1 cellular context compared by ENCODE assay signal in the genomic region with DNA sequence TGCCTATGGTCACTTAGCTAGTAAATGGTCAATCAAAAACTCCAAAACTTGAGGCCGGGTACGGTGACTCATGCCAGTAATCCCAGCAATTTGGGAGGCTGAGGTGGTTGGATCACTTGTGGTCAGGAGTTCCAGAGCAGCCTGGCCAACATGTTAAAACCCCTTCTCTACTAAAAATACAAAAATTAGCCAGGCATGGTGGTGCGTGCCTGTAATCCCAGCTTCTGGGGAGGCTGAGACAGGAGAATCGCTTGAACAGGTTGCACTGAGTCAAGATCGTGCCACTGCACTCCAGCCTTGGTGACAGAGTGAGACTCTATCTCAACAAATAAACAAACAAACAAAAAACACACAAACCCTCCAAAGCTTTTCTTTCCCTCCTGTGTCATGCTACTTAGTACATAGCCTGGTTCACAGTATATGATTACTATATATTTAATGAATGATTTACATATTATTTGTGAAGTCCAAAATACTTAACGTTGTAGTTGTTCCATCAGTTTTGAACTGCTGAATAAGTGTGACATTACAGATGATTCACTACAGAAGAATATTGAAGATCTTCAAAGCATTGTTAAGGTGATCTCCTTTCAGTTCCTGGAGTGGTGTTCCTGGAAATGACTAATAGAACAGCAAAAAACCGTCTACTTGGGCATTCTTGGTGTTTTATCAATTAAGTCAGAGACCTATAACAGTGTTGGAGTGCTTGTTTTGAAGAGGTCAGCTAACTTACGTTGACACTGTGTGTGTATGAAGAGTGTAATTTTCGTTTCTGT.
A peak's percentile ranks its signal among the peaks of the same experiment; 100 is the strongest.
TF ChIP-seq lines count a peak whose summit lies in the region.

No MANE protein-coding gene starts in this region.

TF ChIP-seq in K562, 482 proteins besides CTCF, POLR2A, EP300 and RAD21 (continued from another document):
- TF ChIP-seq CEBPG (CRISPR knock-in tag; IDR thresholded peaks at IDR 0.05) = no peak
- TF ChIP-seq CEBPG (tag; conservative IDR thresholded peaks at IDR 0.05 in 1 of 2, IDR thresholded peaks at IDR 0.05 in 1 of 2) = peak in 1 of 2 experiments; percentile 66; a peak in 1 of 4 replicates
- TF ChIP-seq JUND (IDR thresholded peaks at IDR 0.05; ENCODE audit: borderline replicate concordance, low read depth, low read length) = peak; percentile 63; the same call in 1 of the 2 replicates
- TF ChIP-seq JUND (tag; IDR thresholded peaks at IDR 0.05; ENCODE audit: borderline replicate concordance, low read depth, low read length) = 0 out of 3 replicates have a peak, but pooled peaks have one; percentile 14
- TF ChIP-seq SMARCA5 (IDR thresholded peaks at IDR 0.05) = peak; percentile 45; the same call in 1 of the 2 replicates
- no peak for TF ChIP-seq ERF (CRISPR knock-in tag; IDR thresholded peaks at IDR 0.05)
- 0 out of 2 replicates have a peak, but pooled peaks have one; percentile 60 for TF ChIP-seq HMBOX1 (IDR thresholded peaks at IDR 0.05)
- 0 out of 2 replicates have a peak, but pooled peaks have one; percentile 27 for TF ChIP-seq JUN (IDR thresholded peaks at IDR 0.05; ENCODE audit: borderline replicate concordance, low read depth, low read length)
- no peak for TF ChIP-seq JUN (CRISPR knock-in tag; IDR thresholded peaks at IDR 0.05; ENCODE audit: borderline replicate concordance)
- TF ChIP-seq ARID1B (IDR thresholded peaks at IDR 0.05) = 0 out of 2 replicates have a peak, but pooled peaks have one; percentile 16
- TF ChIP-seq NBN (IDR thresholded peaks at IDR 0.05; ENCODE audit: low read depth) = 0 out of 2 replicates have a peak, but pooled peaks have one; percentile 37
- TF ChIP-seq RBM39 (optimal IDR thresholded peaks at IDR 0.05; ENCODE audit: low read depth, low read length) = no peak
- no peak for TF ChIP-seq SNRNP70 (optimal IDR thresholded peaks at IDR 0.05; ENCODE audit: low read depth, low read length)
- TF ChIP-seq ZNF121 (CRISPR knock-in tag; conservative IDR thresholded peaks at IDR 0.05) = no peak
- peak; percentile 48; the same call in 1 of the 2 replicates for TF ChIP-seq DPF2 (IDR thresholded peaks at IDR 0.05)
- 0 out of 2 replicates have a peak, but pooled peaks have one; percentile 14 for TF ChIP-seq CXXC5 (CRISPR knock-in tag; IDR thresholded peaks at IDR 0.05)
